8 cellular contexts compared by ENCODE assay signal in genomic region chr10:102352066-102352715, GRCh38. TPM values are rescaled to one million over a fixed set of nuclear protein-coding genes. Genes with fewer than 3 reads are reported as not detected.
DNase-seq lines count a peak whose midpoint lies in the region; ATAC-seq and TF ChIP-seq lines count a peak whose summit lies in the region.

No MANE protein-coding gene starts in this region.

- H3K4me3 ChIP-seq in GM12875 (ENCODE audit: low read depth, low read length) (no peak overlapping the region), liver (ENCODE audit: low read depth in 1 of 3, low read length in 3 of 3) (no peak overlapping the region)

- WGBS in liver: 89% methylated on average over 7 of the region's 7 CpGs

- no peak for ATAC-seq in GM21360 (IDR thresholded peaks at IDR 0.05; ENCODE audit: unreplicated experiment)

- H3K4me1 ChIP-seq in liver (ENCODE audit: control insufficient read depth in 4 of 4, insufficient read depth in 4 of 4, low read length in 3 of 4): no peaks in the 10 kb centered on the region

- no peak overlapping the region for H3K27ac ChIP-seq in 22Rv1
- no peak overlapping the region for H3K27ac ChIP-seq in liver (ENCODE audit: low read depth in 1 of 2, low read length in 2 of 2)

- peak; percentile 84 to 90 for TF ChIP-seq RAD21 in liver (IDR thresholded peaks at IDR 0.05)

- peaks cover 17 to 54% (median 35%) of the 10 kb centered on the region in 4 donors for H3K36me3 ChIP-seq in liver (ENCODE audit: control insufficient read depth in 4 of 4, insufficient read depth in 3 of 4, low read depth in 1 of 4, low read length in 3 of 4)

- peak; percentile 74 for DNase-seq in NCI-H2227 (lab: John Stamatoyannopoulos, UW; ENCODE audit: unreplicated experiment)
- DNase-seq in activated CD4-positive, alpha-beta T cell treated with anti-CD3 and anti-CD28 coated beads for 24 hours (ENCODE audit: low read depth in 2 of 2): peak; percentile 59 to 66
- peak; percentile 60 for DNase-seq in cerebellum (ENCODE audit: low spot score)
- DNase-seq in stimulated activated CD4-positive, alpha-beta T cell treated with anti-CD3 and anti-CD28 coated beads, TNF-alpha, amount 100 ng/mL, for 4 hours (ENCODE audit: low read depth in 3 of 3): peak; percentile 45 to 57 (median 46)

- TF ChIP-seq CTCF in 22Rv1 (IDR thresholded peaks at IDR 0.05) (peak; percentile 98), GM12875 (IDR thresholded peaks at IDR 0.05; ENCODE audit: borderline replicate concordance, insufficient read depth, low read depth, low read length) (peak; percentile 85), liver (IDR thresholded peaks at IDR 0.05; ENCODE audit: low read depth, low read length, missing input control) (peak; percentile 78)

- H3K27me3 ChIP-seq in liver (ENCODE audit: control insufficient read depth in 4 of 4, insufficient read depth in 4 of 4, low read length in 3 of 4): no peaks in the 10 kb centered on the region

- no peak overlapping the region for H3K9ac ChIP-seq in liver (ENCODE audit: low read depth in 1 of 2, low read length in 2 of 2)

- no peaks in the 10 kb centered on the region for H3K9me3 ChIP-seq in liver (ENCODE audit: control insufficient read depth in 4 of 4, low read length in 3 of 4)

TF ChIP-seq in liver, 16 proteins besides CTCF, POLR2A, EP300 and RAD21:
- TF ChIP-seq RXRA (IDR thresholded peaks at IDR 0.05): no peak
- TF ChIP-seq HNF4G (IDR thresholded peaks at IDR 0.05): no peak
- TF ChIP-seq FOXA1 (IDR thresholded peaks at IDR 0.05): no peak
- no peak for TF ChIP-seq GABPA (IDR thresholded peaks at IDR 0.05 in 1 of 2, conservative IDR thresholded peaks at IDR 0.05 in 1 of 2)
- no peak for TF ChIP-seq FOXA2 (IDR thresholded peaks at IDR 0.05)
- no peak for TF ChIP-seq REST (IDR thresholded peaks at IDR 0.05)
- TF ChIP-seq SP1 (IDR thresholded peaks at IDR 0.05): no peak
- no peak for TF ChIP-seq ATF3 (IDR thresholded peaks at IDR 0.05)
- no peak for TF ChIP-seq ZBTB33 (IDR thresholded peaks at IDR 0.05)
- no peak for TF ChIP-seq TAF1 (conservative IDR thresholded peaks at IDR 0.05)
- TF ChIP-seq HNF4A (conservative IDR thresholded peaks at IDR 0.05): no peak
TF ChIP-seq in liver: peak in this region for 0.

RNA-seq across cellular contexts. Expression of gene NFKB2, which starts 43.3 kb away (rescaled TPM):
- total RNA-seq in cerebellum: 3.5 TPM
- 1 to 10 TPM; 7.1 to 8.5 TPM for total RNA-seq in liver
- 1 to 10 TPM; 1.8 to 7.2 TPM for polyA plus RNA-seq in liver
